Comparison of ENCODE assay signal across 14 cellular contexts in genomic region chr2:238706673-238707072, GRCh38.
DNase-seq lines count a peak whose midpoint lies in the region; ATAC-seq and TF ChIP-seq lines count a peak whose summit lies in the region.
"Had no signal": no experiment of that assay in that cellular context is flagged by ENCODE, and none has a peak within 500 bp of the region (broad histone marks: within the 10 kb centered on the region; RNA-seq: fewer than 3 reads in every experiment).

No MANE protein-coding gene starts in this region.

- no peak overlapping the region for H3K4me2 ChIP-seq in IMR-90 (ENCODE audit: low read depth, low read length)
- no peak overlapping the region for H3K4me2 ChIP-seq in MM.1S (ENCODE audit: low read depth, low read length)

- H3K27me3 ChIP-seq in IMR-90 (ENCODE audit: control insufficient read depth, insufficient read depth, low read length) = peaks cover 4% of the 10 kb centered on the region
- no peaks in the 10 kb centered on the region for H3K27me3 ChIP-seq in brain microvascular endothelial cell (replicated peaks)
- no peaks in the 10 kb centered on the region for H3K27me3 ChIP-seq in kidney epithelial cell (ENCODE audit: control insufficient read depth, insufficient read depth, low read length)
- H3K27me3 ChIP-seq in MM.1S (replicated peaks; ENCODE audit: insufficient read depth, low read length) = no peaks in the 10 kb centered on the region
- H3K27me3 ChIP-seq in upper lobe of left lung = no peaks in the 10 kb centered on the region

- no peak overlapping the region for H2BK15ac ChIP-seq in IMR-90 (ENCODE audit: low read depth, low read length)

- peak; percentile 27 for TF ChIP-seq CTCF in AG09309 (IDR thresholded peaks at IDR 0.05; ENCODE audit: control insufficient read depth, insufficient read depth, low read depth, low read length, missing control alignments)
- 0 out of 2 replicates have a peak, but pooled peaks have one; percentile 5 for TF ChIP-seq CTCF in IMR-90 (conservative IDR thresholded peaks at IDR 0.05; ENCODE audit: low read depth, low read length)
- peak; percentile 43 for TF ChIP-seq CTCF in brain microvascular endothelial cell (IDR thresholded peaks at IDR 0.05; ENCODE audit: low read depth, low read length, missing control alignments)
- peak; percentile 23 for TF ChIP-seq CTCF in kidney epithelial cell (IDR thresholded peaks at IDR 0.05; ENCODE audit: insufficient read depth, low read length, poor library complexity, severe bottlenecking)
- no peak for TF ChIP-seq CTCF in MM.1S (IDR thresholded peaks at IDR 0.05; ENCODE audit: low read length)
- TF ChIP-seq CTCF in upper lobe of left lung (IDR thresholded peaks at IDR 0.05) = peak in 1 of 6 experiments; percentile 10

- H3K4me1 ChIP-seq in IMR-90 (ENCODE audit: control insufficient read depth, insufficient read depth, low read length) (no peaks in the 10 kb centered on the region), MM.1S (ENCODE audit: low read length) (no peaks in the 10 kb centered on the region), upper lobe of left lung (no peaks in the 10 kb centered on the region)
- H3K4me1 ChIP-seq: parathyroid adenoma had no signal

- no peak overlapping the region for H2AK9ac ChIP-seq in IMR-90 (replicated peaks; ENCODE audit: low read depth, low read length, poor library complexity)

- BruUV-seq in IMR-90 (replicated peaks; lab: Mats Ljungman, UMichigan) = no TSS peak

- no peaks in the 10 kb centered on the region for H3K79me2 ChIP-seq in MM.1S (ENCODE audit: low read length)
- H3K79me2 ChIP-seq: parathyroid adenoma had no signal

- H2BK20ac ChIP-seq in IMR-90 (ENCODE audit: low read depth, low read length) = no peak overlapping the region

- no peaks in the 10 kb centered on the region for H3K36me3 ChIP-seq in IMR-90 (ENCODE audit: control insufficient read depth, insufficient read depth, low read length)
- H3K36me3 ChIP-seq in brain microvascular endothelial cell (replicated peaks) = no peaks in the 10 kb centered on the region
- no peaks in the 10 kb centered on the region for H3K36me3 ChIP-seq in kidney epithelial cell (ENCODE audit: control insufficient read depth, insufficient read depth, low read length)
- no peaks in the 10 kb centered on the region for H3K36me3 ChIP-seq in MM.1S (replicated peaks; ENCODE audit: insufficient read depth, low read length)
- no peaks in the 10 kb centered on the region for H3K36me3 ChIP-seq in upper lobe of left lung

- no peak for TF ChIP-seq EP300 in upper lobe of left lung (IDR thresholded peaks at IDR 0.05)

- no peak overlapping the region for H3K9ac ChIP-seq in IMR-90 (ENCODE audit: low read depth, low read length)
- no peak overlapping the region for H3K9ac ChIP-seq in MM.1S (ENCODE audit: low read length)
- H3K9ac ChIP-seq: parathyroid adenoma had no signal

- WGBS in IMR-90 (ENCODE audit: extremely low coverage in 2 of 2, insufficient read length in 1 of 2), 2 experiments = no CpG with 5 or more reads among the region's 1 CpG
- WGBS in upper lobe of left lung, 2 donors = 88 to 100% methylated on average over 1 of the region's 1 CpG

- 0 out of 2 replicates have a peak, but pooled peaks cover 5% of the 10 kb centered on the region for H3K9me1 ChIP-seq in IMR-90 (ENCODE audit: insufficient read depth, low read length)

- H3K4me3 ChIP-seq in AG09309 (ENCODE audit: control insufficient read depth, low read depth, low read length) = no peak overlapping the region
- H3K4me3 ChIP-seq in IMR-90 (ENCODE audit: insufficient read depth, low read depth, low read length) = no peak overlapping the region
- no peak overlapping the region for H3K4me3 ChIP-seq in brain microvascular endothelial cell (ENCODE audit: low read depth, low read length)
- H3K4me3 ChIP-seq in kidney epithelial cell (ENCODE audit: low read depth, low read length) = no peak overlapping the region
- no peak overlapping the region for H3K4me3 ChIP-seq in MM.1S (ENCODE audit: low read length)
- H3K4me3 ChIP-seq in upper lobe of left lung = no peak overlapping the region

- H2BK5ac ChIP-seq in IMR-90 (ENCODE audit: low read depth, low read length, poor library complexity, severe bottlenecking) = no peak overlapping the region

- no peaks in the 10 kb centered on the region for H3F3A ChIP-seq in MM.1S (ENCODE audit: insufficient read depth, low read length)

- CTCF ChIA-PET in IMR-90 (lab: Yijun Ruan, JAX) = interaction anchor here (0.6 to 0.7 kb wide), 3 partner anchors 54 to 291 kb away, joined by 3 to 4 read pairs (median 3); no protein-coding TSS in a partner anchor

- H4K20me1 ChIP-seq in IMR-90 (ENCODE audit: insufficient read depth, low read length) = no peaks in the 10 kb centered on the region
- no peaks in the 10 kb centered on the region for H4K20me1 ChIP-seq in MM.1S (ENCODE audit: insufficient read depth, low read length)

- no peak overlapping the region for H4K5ac ChIP-seq in IMR-90 (ENCODE audit: low read depth, low read length)

- TF ChIP-seq POLR2A in IMR-90 (IDR thresholded peaks at IDR 0.05; ENCODE audit: low read depth, low read length) (no peak), upper lobe of left lung (IDR thresholded peaks at IDR 0.05) (no peak)

- in situ Hi-C loops in IMR-90 (cut with MboI; ENCODE audit: low sequenced_read_pairs) = no loop called here
- in situ Hi-C loops in brain microvascular endothelial cell (cut with HindIII; ENCODE audit: low pct_ligation_motif_present, low sequenced_read_pairs) = no loop called here

- H4K91ac ChIP-seq in IMR-90 (ENCODE audit: insufficient read depth, low read depth, low read length) = no peak overlapping the region

- no peak overlapping the region for H3K14ac ChIP-seq in IMR-90 (replicated peaks; ENCODE audit: low read depth, low read length)

- H3K9me2 ChIP-seq in MM.1S (replicated peaks; ENCODE audit: insufficient read depth, low read length) = no peaks in the 10 kb centered on the region

- DNase-seq in AG09309 (ENCODE audit: low read depth) (no peak), IMR-90 (no peak), brain microvascular endothelial cell (no peak), kidney epithelial cell (ENCODE audit: low read depth) (no peak), MM.1S (no peak), upper lobe of left lung (no peak), LoVo (ENCODE audit: low spot score) (no peak)
- DNase-seq in stimulated activated CD4-positive, alpha-beta T cell treated with anti-CD3 and anti-CD28 coated beads, Interleukin-2, amount 100 ng/mL, for 24 hours = no peak
- DNase-seq: activated CD4-positive, alpha-beta T cell treated with anti-CD3 and anti-CD28 coated beads for 36 hours; dermis blood vessel endothelial cell; DMS153; NCI-H1417; stimulated activated CD4-positive, alpha-beta T cell treated with anti-CD3 and anti-CD28 coated beads, Interleukin-15, amount 100 ng/mL, for 24 hours had no signal

- no peak overlapping the region for H3K23ac ChIP-seq in IMR-90 (ENCODE audit: low read depth, low read length)

- POLR2A ChIA-PET in IMR-90 (lab: Charles Lee; ENCODE audit: unreplicated experiment) = no interaction called here

- H3K27ac ChIP-seq in IMR-90 (ENCODE audit: insufficient read depth, low read length) (no peak overlapping the region), brain microvascular endothelial cell (no peak overlapping the region), MM.1S (ENCODE audit: low read length) (no peak overlapping the region), upper lobe of left lung (no peak overlapping the region)
- H3K27ac ChIP-seq: parathyroid adenoma had no signal

- no peak overlapping the region for H2AFZ ChIP-seq in IMR-90 (replicated peaks; ENCODE audit: low read length, poor library complexity)
- no peak overlapping the region for H2AFZ ChIP-seq in MM.1S (ENCODE audit: low read length)
- H2AFZ ChIP-seq: parathyroid adenoma had no signal

- no peaks in the 10 kb centered on the region for H3K79me1 ChIP-seq in IMR-90 (ENCODE audit: low read depth in 1 of 2, low read length in 2 of 2)

- no peak overlapping the region for H4K8ac ChIP-seq in IMR-90 (ENCODE audit: low read depth in 2 of 2, low read length in 2 of 2)

- no peak for TF ChIP-seq RAD21 in IMR-90 (IDR thresholded peaks at IDR 0.05; ENCODE audit: low read length)

- no peak overlapping the region for H3K4ac ChIP-seq in IMR-90 (ENCODE audit: low read depth, low read length)

- H3K18ac ChIP-seq in IMR-90 (ENCODE audit: low read depth, low read length) = no peak overlapping the region

- H2BK120ac ChIP-seq in IMR-90 (ENCODE audit: low read depth, low read length) = no peak overlapping the region

- H3K56ac ChIP-seq in IMR-90 (ENCODE audit: extremely low read depth, insufficient read depth, low read length) = no peak overlapping the region

- H3K9me3 ChIP-seq in IMR-90 (ENCODE audit: control insufficient read depth, insufficient read depth, low read length) (no peaks in the 10 kb centered on the region), MM.1S (replicated peaks; ENCODE audit: insufficient read depth, low read length) (no peaks in the 10 kb centered on the region), upper lobe of left lung (no peaks in the 10 kb centered on the region)

- dilution Hi-C loops in IMR-90 (cut with HindIII; ENCODE audit: low sequenced_read_pairs, unreplicated experiment) = no loop called here

- intact Hi-C loops in IMR-90 (cut with micrococcal nuclease) = no loop called here

- no peak for ATAC-seq in IMR-90 (ENCODE audit: low read depth)
- no peak for ATAC-seq in upper lobe of left lung (ENCODE audit: low FRiP score in 2 of 2)
- ATAC-seq: activated CD4-positive, alpha-beta T cell treated with anti-CD3 and anti-CD28 coated beads for 36 hours had no signal

- H2AK5ac ChIP-seq in IMR-90 (ENCODE audit: low read depth, low read length) = no peak overlapping the region

TF ChIP-seq in IMR-90, 13 proteins besides CTCF, POLR2A, EP300 and RAD21:
- no peak for TF ChIP-seq MAZ (IDR thresholded peaks at IDR 0.05; ENCODE audit: borderline replicate concordance, low read depth, low read length)
TF ChIP-seq in IMR-90: peak in this region for 0.
